In genomic region chr15:92095691-92096090, GRCh38 we compare ENCODE assay signal across 1 cellular context.
TF ChIP-seq lines count a peak whose summit lies in the region.

No MANE protein-coding gene starts in this region.

TF ChIP-seq in GM23338, 12 proteins besides CTCF, POLR2A, EP300 and RAD21 (continued from another document):
- TF ChIP-seq REST (IDR thresholded peaks at IDR 0.05; ENCODE audit: unreplicated experiment) (no peak), ZNF114 (CRISPR knock-in tag; IDR thresholded peaks at IDR 0.05) (no peak), NANOG (IDR thresholded peaks at IDR 0.05; ENCODE audit: borderline replicate concordance) (no peak), POLR2AphosphoS5 (IDR thresholded peaks at IDR 0.05; ENCODE audit: low read depth) (no peak), JUNB (IDR thresholded peaks at IDR 0.05; ENCODE audit: unreplicated experiment) (no peak)
- TF ChIP-seq, protein P1, sequence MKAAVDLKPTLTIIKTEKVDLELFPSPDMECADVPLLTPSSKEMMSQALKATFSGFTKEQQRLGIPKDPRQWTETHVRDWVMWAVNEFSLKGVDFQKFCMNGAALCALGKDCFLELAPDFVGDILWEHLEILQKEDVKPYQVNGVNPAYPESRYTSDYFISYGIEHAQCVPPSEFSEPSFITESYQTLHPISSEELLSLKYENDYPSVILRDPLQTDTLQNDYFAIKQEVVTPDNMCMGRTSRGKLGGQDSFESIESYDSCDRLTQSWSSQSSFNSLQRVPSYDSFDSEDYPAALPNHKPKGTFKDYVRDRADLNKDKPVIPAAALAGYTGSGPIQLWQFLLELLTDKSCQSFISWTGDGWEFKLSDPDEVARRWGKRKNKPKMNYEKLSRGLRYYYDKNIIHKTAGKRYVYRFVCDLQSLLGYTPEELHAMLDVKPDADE (IDR thresholded peaks at IDR 0.05) = no peak
